28 cellular contexts compared by ENCODE assay signal in the genomic region with DNA sequence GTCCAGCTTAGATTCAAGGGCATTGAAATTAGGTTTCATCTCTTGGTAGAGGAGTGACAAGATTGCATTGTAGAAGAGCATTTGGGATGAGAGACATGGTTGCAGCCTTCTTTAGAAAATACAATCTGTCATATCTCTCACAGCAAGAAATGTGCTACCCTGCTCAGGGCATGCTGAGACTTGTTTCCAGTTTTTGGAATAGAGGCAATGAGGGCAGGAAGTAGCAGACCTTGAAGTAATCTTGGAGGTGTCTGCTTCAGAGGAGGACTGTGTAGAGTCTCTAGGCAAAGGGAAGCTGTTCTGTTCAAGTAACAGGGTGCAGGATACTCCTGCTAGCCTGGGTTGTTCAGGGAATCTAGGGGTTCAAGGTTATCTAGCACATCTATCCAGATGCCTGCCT.
DNase-seq lines count a peak whose midpoint lies in the region; ATAC-seq, FAIRE-seq and TF ChIP-seq lines count a peak whose summit lies in the region.
"Had no signal": no experiment of that assay in that cellular context is flagged by ENCODE, and none has a peak within 500 bp of the region (broad histone marks: within the 10 kb centered on the region; RNA-seq: fewer than 3 reads in every experiment).

No MANE protein-coding gene starts in this region.

- H3K27ac ChIP-seq in breast epithelium = no peak overlapping the region
- no peak overlapping the region for H3K27ac ChIP-seq in astrocyte (ENCODE audit: low read depth, low read length)
- no peak overlapping the region for H3K27ac ChIP-seq in endodermal cell (ENCODE audit: low read depth, low read length)
- H3K27ac ChIP-seq: A549, ascending aorta, epithelial cell of prostate, pancreas, PC-9, right atrium auricular region, transverse colon had no signal

- intact Hi-C loops in MCF 10A (cut with micrococcal nuclease) = loop anchor here (10.0 kb wide), 1 partner anchor 440 kb away; the partner anchor contains the start of gene MMAA
- intact Hi-C loops in breast epithelium (cut with DNase I; ENCODE audit: low total_unique reads) = no loop called here

- no peaks in the 10 kb centered on the region for H4K20me1 ChIP-seq in astrocyte (ENCODE audit: insufficient read depth, low read length)

- H3K36me3 ChIP-seq in breast epithelium (no peaks in the 10 kb centered on the region), astrocyte (ENCODE audit: insufficient read depth, low read length) (no peaks in the 10 kb centered on the region), endodermal cell (ENCODE audit: control insufficient read depth, insufficient read depth, low read length) (no peaks in the 10 kb centered on the region)
- H3K36me3 ChIP-seq: ascending aorta, BE2C, pancreas, right atrium auricular region, transverse colon had no signal

- H3K27me3 ChIP-seq in breast epithelium = no peaks in the 10 kb centered on the region
- no peaks in the 10 kb centered on the region for H3K27me3 ChIP-seq in astrocyte (ENCODE audit: insufficient read depth, low read length)
- no peaks in the 10 kb centered on the region for H3K27me3 ChIP-seq in endodermal cell (ENCODE audit: control insufficient read depth, insufficient read depth, low read length, poor library complexity, severe bottlenecking)
- H3K27me3 ChIP-seq: ascending aorta, pancreas, right atrium auricular region, transverse colon had no signal

- H3K4me3 ChIP-seq in breast epithelium (no peak overlapping the region), astrocyte (ENCODE audit: insufficient read depth, low read depth, low read length) (no peak overlapping the region), endodermal cell (ENCODE audit: low read length) (no peak overlapping the region)
- H3K4me3 ChIP-seq: A549, ascending aorta, K562, pancreas, PC-9, right atrium auricular region, transverse colon had no signal

- H3K4me1 Mint-ChIP-seq in MCF 10A (ENCODE audit: insufficient read depth, unreplicated experiment) = peaks cover 25% of the 10 kb centered on the region
- peaks cover 28% of the 10 kb centered on the region for H3K4me1 Mint-ChIP-seq in astrocyte (ENCODE audit: low read depth, unreplicated experiment)
- H3K4me1 Mint-ChIP-seq in endodermal cell = no peaks in the 10 kb centered on the region
- H3K4me1 Mint-ChIP-seq: natural killer cell had no signal

- H3K9ac ChIP-seq in astrocyte (ENCODE audit: low read length) = no peak overlapping the region
- no peak overlapping the region for H3K9ac ChIP-seq in endodermal cell (ENCODE audit: extremely low read depth, low read length, poor library complexity, severe bottlenecking)

- CTCF ChIA-PET in MCF 10A (lab: Yijun Ruan, JAX) = no interaction called here

- TF ChIP-seq CTCF in MCF 10A (IDR thresholded peaks at IDR 0.05; ENCODE audit: unreplicated experiment) (no peak), breast epithelium (IDR thresholded peaks at IDR 0.05) (no peak), astrocyte (IDR thresholded peaks at IDR 0.05; ENCODE audit: insufficient read depth, low read depth, low read length) (no peak), endodermal cell (conservative IDR thresholded peaks at IDR 0.05) (no peak)

- FAIRE-seq in astrocyte (lab: Jason Lieb, UNC) = no peak
- FAIRE-seq: A549, K562, pancreas had no signal

- peak overlapping the region; percentile 0 for H3K4me2 ChIP-seq in astrocyte (ENCODE audit: low read length)
- H3K4me2 ChIP-seq: A549, PC-9 had no signal

- TF ChIP-seq POLR2A in breast epithelium (IDR thresholded peaks at IDR 0.05) = no peak

- peak overlapping the region; percentile 41 for H3K27ac Mint-ChIP-seq in MCF 10A (ENCODE audit: low read depth, unreplicated experiment)
- H3K27ac Mint-ChIP-seq in astrocyte (ENCODE audit: unreplicated experiment) = no peak overlapping the region
- H3K27ac Mint-ChIP-seq in endodermal cell = no peak overlapping the region
- H3K27ac Mint-ChIP-seq: natural killer cell had no signal

- H3K4me3 Mint-ChIP-seq in MCF 10A (ENCODE audit: unreplicated experiment) = no peak overlapping the region
- H3K4me3 Mint-ChIP-seq in astrocyte (ENCODE audit: unreplicated experiment) = no peak overlapping the region
- no peak overlapping the region for H3K4me3 Mint-ChIP-seq in endodermal cell
- H3K4me3 Mint-ChIP-seq: natural killer cell had no signal

- no peaks in the 10 kb centered on the region for H3K36me3 Mint-ChIP-seq in MCF 10A (ENCODE audit: insufficient read depth, unreplicated experiment)
- no peaks in the 10 kb centered on the region for H3K36me3 Mint-ChIP-seq in astrocyte (ENCODE audit: low read depth, unreplicated experiment)
- H3K36me3 Mint-ChIP-seq in endodermal cell (ENCODE audit: low read depth) = no peaks in the 10 kb centered on the region
- H3K36me3 Mint-ChIP-seq: natural killer cell had no signal

- no peaks in the 10 kb centered on the region for H3K4me1 ChIP-seq in breast epithelium
- peaks cover 31% of the 10 kb centered on the region for H3K4me1 ChIP-seq in astrocyte (ENCODE audit: insufficient read depth, low read length)
- H3K4me1 ChIP-seq in endodermal cell (ENCODE audit: control insufficient read depth, insufficient read depth, low read length) = no peaks in the 10 kb centered on the region
- H3K4me1 ChIP-seq: A549, BE2C, pancreas, right atrium auricular region, transverse colon had no signal

- H2AFZ ChIP-seq in astrocyte (ENCODE audit: low read depth, low read length) = no peak overlapping the region
- H2AFZ ChIP-seq: PC-9 had no signal

- H3K79me2 ChIP-seq in astrocyte (ENCODE audit: insufficient read depth, low read length) = no peaks in the 10 kb centered on the region

- H3K27me3 Mint-ChIP-seq in MCF 10A (ENCODE audit: insufficient read depth, unreplicated experiment) (no peaks in the 10 kb centered on the region), astrocyte (ENCODE audit: low read depth, unreplicated experiment) (peaks cover 4% of the 10 kb centered on the region), endodermal cell (ENCODE audit: insufficient read depth) (no peaks in the 10 kb centered on the region)

- H3K9me3 ChIP-seq in breast epithelium (no peaks in the 10 kb centered on the region), astrocyte (ENCODE audit: insufficient read depth, low read depth, low read length) (no peaks in the 10 kb centered on the region), endodermal cell (ENCODE audit: control insufficient read depth, low read length) (no peaks in the 10 kb centered on the region)
- H3K9me3 ChIP-seq: A549, ascending aorta, BE2C, pancreas, right atrium auricular region, transverse colon had no signal

- no peaks in the 10 kb centered on the region for H3K9me3 Mint-ChIP-seq in MCF 10A (ENCODE audit: unreplicated experiment)
- H3K9me3 Mint-ChIP-seq in astrocyte (ENCODE audit: unreplicated experiment) = no peaks in the 10 kb centered on the region
- no peaks in the 10 kb centered on the region for H3K9me3 Mint-ChIP-seq in endodermal cell

- peak; percentile 59 for DNase-seq in MCF 10A (ENCODE audit: unreplicated experiment)
- DNase-seq in breast epithelium (ENCODE audit: low spot score in 2 of 2) = no peak
- no peak for DNase-seq in astrocyte (ENCODE audit: low read depth)
- no peak for DNase-seq in endodermal cell
- DNase-seq in NCI-H1694 treated with DMSO at 0.1 percent for 48 hours (lab: John Stamatoyannopoulos, UW) = no peak
- DNase-seq: activated naive CD4-positive, alpha-beta T cell treated with anti-CD3 and anti-CD28 coated beads, Interleukin-2, amount 50 U/mL, for 16 hours; BE2C; cerebellar nuclear complex; DMS79 treated with DMSO at 0.1 percent for 48 hours; foreskin fibroblast; midbrain; natural killer cell; NCI-H146; pancreas; PC-9; SIG-M5; stimulated activated CD4-positive, alpha-beta T cell treated with anti-CD3 and anti-CD28 coated beads, Interleukin-4, amount 100 ng/mL, for 24 hours; stimulated activated naive CD4-positive, alpha-beta T cell treated with Interleukin-2 at 50 U/mL for 16 hours; transverse colon had no signal

- ATAC-seq in HG02870 (IDR thresholded peaks at IDR 0.05; ENCODE audit: unreplicated experiment) (peak; percentile 45), GM18858 (IDR thresholded peaks at IDR 0.05; ENCODE audit: unreplicated experiment) (no peak), GM21529 (IDR thresholded peaks at IDR 0.05; ENCODE audit: unreplicated experiment) (no peak)
- ATAC-seq: A549, K562, left lobe of liver, natural killer cell, pancreas had no signal

- POLR2A ChIA-PET in MCF 10A (lab: Yijun Ruan, JAX) = interaction anchor here (1.1 kb wide), 2 partner anchors 34 to 118 kb away, joined by 3 read pairs; no protein-coding TSS in a partner anchor

- no TSS peak for BruUV-seq in MCF 10A (replicated peaks; lab: Mats Ljungman, UMichigan)
